16 cellular contexts compared by ENCODE assay signal in the genomic region with DNA sequence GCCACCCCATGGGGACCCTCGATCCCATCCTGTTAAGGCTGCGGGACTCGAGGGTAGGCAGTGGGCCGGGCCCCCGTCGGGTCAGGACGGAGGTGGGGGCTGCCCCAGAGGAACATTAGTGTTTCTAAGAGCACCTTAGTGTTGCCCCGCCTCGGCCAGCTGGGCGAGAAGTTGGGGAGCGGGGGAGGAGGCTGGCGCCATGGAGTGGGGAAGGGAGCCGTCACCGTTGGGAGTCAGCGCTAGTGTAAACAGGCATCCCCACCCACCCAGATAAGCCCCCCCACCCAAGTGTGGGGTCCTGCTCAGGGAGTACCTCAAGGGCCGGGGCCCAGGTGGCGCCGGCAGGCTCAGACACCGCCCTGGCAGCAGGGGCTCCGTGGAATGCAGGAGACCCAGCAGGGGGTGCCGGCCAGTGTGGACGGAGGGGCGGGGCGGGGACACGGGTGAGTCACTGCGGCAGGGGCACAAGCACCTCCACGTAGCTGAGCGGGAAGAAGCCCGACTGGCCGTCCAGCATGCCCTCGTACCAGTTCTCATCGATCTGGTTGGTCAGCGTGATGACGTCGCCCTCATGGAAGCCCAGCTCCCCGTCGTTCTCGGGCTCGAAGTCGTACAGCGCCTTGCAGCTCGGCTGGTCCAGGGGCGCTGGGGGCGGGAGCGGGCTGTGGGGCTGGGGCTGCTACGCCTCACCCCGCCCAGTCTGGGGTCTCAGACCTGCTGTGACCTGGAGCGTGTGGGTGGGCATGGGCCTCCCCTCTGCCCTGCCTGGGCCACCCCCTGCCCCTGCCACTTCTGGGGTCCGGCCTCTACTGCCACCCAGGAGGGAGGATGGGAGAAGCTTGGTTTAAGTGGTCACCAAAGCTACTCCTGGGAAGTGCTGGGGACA. TPM values are rescaled to one million over a fixed set of nuclear protein-coding genes. Genes with fewer than 3 reads are reported as not detected.
DNase-seq lines count a peak whose midpoint lies in the region; ATAC-seq, FAIRE-seq and TF ChIP-seq lines count a peak whose summit lies in the region.
"Had no signal": no experiment of that assay in that cellular context is flagged by ENCODE, and none has a peak within 500 bp of the region (broad histone marks: within the 10 kb centered on the region; RNA-seq: fewer than 3 reads in every experiment).

No MANE protein-coding gene starts in this region.

- H2AK5ac ChIP-seq in trophoblast cell (ENCODE audit: low read length): no peak overlapping the region

- no peak overlapping the region for H2BK120ac ChIP-seq in trophoblast cell (ENCODE audit: insufficient read depth, low read length, poor library complexity)

- CTCF ChIA-PET in Panc1 (lab: Charles Lee): no interaction called here

- H3K4me3 ChIP-seq in Panc1 (ENCODE audit: low read depth in 2 of 2, low read length in 2 of 2) (no peak overlapping the region), fibroblast of lung (replicated peaks in 1 of 4; ENCODE audit: control extremely low read depth in 1 of 4, insufficient read depth in 1 of 4, low read depth in 3 of 4, low read length in 4 of 4) (no peak overlapping the region), trophoblast cell (ENCODE audit: low read depth, low read length) (no peak overlapping the region)

- no CpG with 5 or more reads among the region's 49 CpGs for WGBS in trophoblast cell (ENCODE audit: extremely low coverage, insufficient coverage, insufficient read length)

- H2BK5ac ChIP-seq in trophoblast cell (ENCODE audit: low read depth, low read length, poor library complexity): no peak overlapping the region

- peak overlapping the region; percentile 61; the same call in 1 of the 2 replicates for H3K27ac ChIP-seq in Panc1 (ENCODE audit: low read length)
- no peak overlapping the region for H3K27ac ChIP-seq in fibroblast of lung (ENCODE audit: insufficient read depth, low read length)
- no peak overlapping the region for H3K27ac ChIP-seq in trophoblast cell (ENCODE audit: low read depth, low read length)

- H3K4ac ChIP-seq in trophoblast cell (ENCODE audit: low read depth, low read length): no peak overlapping the region

- H3K27me3 ChIP-seq in Panc1 (ENCODE audit: control insufficient read depth, insufficient read depth, low read length) (no peaks in the 10 kb centered on the region), fibroblast of lung (ENCODE audit: control insufficient read depth, insufficient read depth, low read length) (no peaks in the 10 kb centered on the region), trophoblast cell (ENCODE audit: insufficient read depth, low read length) (no peaks in the 10 kb centered on the region)

- DNase-seq in GM12892 (ENCODE audit: insufficient read length) (no peak), Panc1 (ENCODE audit: low read depth, low spot score) (no peak), fibroblast of lung (ENCODE audit: low read depth in 2 of 2) (peak; percentile 27 to 37), trophoblast cell (peak in 1 of 2 donors; percentile 39), midbrain (lab: John Stamatoyannopoulos, UW) (no peak), pons (ENCODE audit: low spot score) (no peak), NCI-H2227 treated with DMSO at 0.1 percent for 48 hours (lab: John Stamatoyannopoulos, UW) (no peak), anterior cingulate cortex (lab: John Stamatoyannopoulos, UW) (no peak)
- DNase-seq: activated CD8-positive, alpha-beta T cell treated with anti-CD3 and anti-CD28 coated beads for 36 hours; KG1; NCI-H1092 treated with DMSO at 0.1 percent for 48 hours; NCI-H524 treated with DMSO at 0.1 percent for 48 hours; stimulated activated CD4-positive, alpha-beta T cell treated with anti-CD3 and anti-CD28 coated beads, Interleukin-4, amount 100 ng/mL, for 1 hour had no signal

- TF ChIP-seq POLR2A in GM12892 (IDR thresholded peaks at IDR 0.05; ENCODE audit: low read depth, low read length): peak; percentile 2; the same call in 1 of the 2 replicates

- H2AFZ ChIP-seq in fibroblast of lung (ENCODE audit: low read length): no peak overlapping the region
- H2AFZ ChIP-seq in trophoblast cell (ENCODE audit: insufficient read depth, low read length, poor library complexity): no peak overlapping the region

- in situ Hi-C loops in Panc1 (cut with HindIII; ENCODE audit: low pct_unique_long_range_greater_than_20kb, low sequenced_read_pairs): no loop called here

- no peak overlapping the region for H3K9ac ChIP-seq in fibroblast of lung (ENCODE audit: insufficient read depth, low read length)
- H3K9ac ChIP-seq in trophoblast cell (ENCODE audit: low read length): no peak overlapping the region

- H3K4me2 ChIP-seq in fibroblast of lung (ENCODE audit: extremely low read depth, insufficient read depth, low read length) (no peak overlapping the region), trophoblast cell (ENCODE audit: low read length) (no peak overlapping the region)

- H3K14ac ChIP-seq in trophoblast cell (ENCODE audit: low read length): no peak overlapping the region

- FAIRE-seq in GM12892 (lab: Jason Lieb, UNC): no peak

- peak; percentile 52 for ATAC-seq in Panc1
- ATAC-seq: activated CD8-positive, alpha-beta T cell treated with anti-CD3 and anti-CD28 coated beads for 36 hours; natural killer cell treated with Interleukin-12 subunit alpha and Interleukin-12 subunit beta and Interleukin-15 and Interleukin-18, amount 100 ng/mL, for 72 hours; sciatic nerve had no signal

- H4K12ac ChIP-seq in trophoblast cell (ENCODE audit: low read depth, low read length): peak overlapping the region; percentile 2

- BruUV-seq in Panc1 (replicated peaks; lab: Mats Ljungman, UMichigan): no TSS peak

- H4K91ac ChIP-seq in trophoblast cell (ENCODE audit: low read depth, low read length): no peak overlapping the region

- intact Hi-C loops in Panc1 (cut with micrococcal nuclease; ENCODE audit: unreplicated experiment): no loop called here

- H4K8ac ChIP-seq in trophoblast cell (ENCODE audit: low read depth, low read length): no peak overlapping the region

- no peak overlapping the region for H2BK12ac ChIP-seq in trophoblast cell (ENCODE audit: low read length)

- H3K79me2 ChIP-seq in fibroblast of lung (ENCODE audit: control insufficient read depth, insufficient read depth, low read length): peaks cover 2% of the 10 kb centered on the region
- no peaks in the 10 kb centered on the region for H3K79me2 ChIP-seq in trophoblast cell (ENCODE audit: control insufficient read depth, insufficient read depth, low read length, poor library complexity)

- no peaks in the 10 kb centered on the region for H3K79me1 ChIP-seq in trophoblast cell (ENCODE audit: low read length)

- peaks cover 26% of the 10 kb centered on the region for H3K4me1 ChIP-seq in Panc1 (ENCODE audit: control insufficient read depth, insufficient read depth, low read length)
- no peaks in the 10 kb centered on the region for H3K4me1 ChIP-seq in fibroblast of lung (ENCODE audit: control insufficient read depth, extremely low read depth, insufficient read depth, low read length)
- peaks cover 0 to 3% of the 10 kb centered on the region in 2 experiments for H3K4me1 ChIP-seq in trophoblast cell (ENCODE audit: control insufficient read depth in 1 of 2, insufficient read depth in 2 of 2, low read length in 2 of 2)

- H3K9me3 ChIP-seq in Panc1 (ENCODE audit: control insufficient read depth, insufficient read depth, low read depth, low read length): no peaks in the 10 kb centered on the region
- no peaks in the 10 kb centered on the region for H3K9me3 ChIP-seq in fibroblast of lung (ENCODE audit: control insufficient read depth, insufficient read depth, low read depth, low read length)
- H3K9me3 ChIP-seq in trophoblast cell (ENCODE audit: insufficient read depth, low read depth, low read length): no peaks in the 10 kb centered on the region

- H3K23ac ChIP-seq in trophoblast cell (ENCODE audit: low read length): no peak overlapping the region

- H3K18ac ChIP-seq in trophoblast cell (ENCODE audit: low read length): no peak overlapping the region

- no peaks in the 10 kb centered on the region for H4K20me1 ChIP-seq in fibroblast of lung (ENCODE audit: control insufficient read depth, extremely low read depth, insufficient read depth, low read length)

- TF ChIP-seq CTCF in Panc1 (IDR thresholded peaks at IDR 0.05) (no peak), fibroblast of lung (conservative IDR thresholded peaks at IDR 0.05 in 1 of 2, IDR thresholded peaks at IDR 0.05 in 1 of 2; ENCODE audit: low read depth in 1 of 2, low read length in 2 of 2) (no peak)

- POLR2A ChIA-PET in Panc1 (lab: Charles Lee): interaction anchor here (0.7 kb wide), 1 partner anchor 57 kb away, joined by 5 read pairs; no protein-coding TSS in a partner anchor

- H3K36me3 ChIP-seq in Panc1 (ENCODE audit: control insufficient read depth, insufficient read depth, low read length) (no peaks in the 10 kb centered on the region), fibroblast of lung (ENCODE audit: control insufficient read depth, insufficient read depth, low read length) (peaks cover 58% of the 10 kb centered on the region), trophoblast cell (ENCODE audit: control insufficient read depth in 1 of 2, insufficient read depth in 2 of 2, low read length in 2 of 2) (peaks cover 81 to 83% of the 10 kb centered on the region in 2 experiments)

RNA-seq across cellular contexts. Expression of a gene that starts 18.0 kb away (rescaled TPM):
- 14.4 TPM for polyA plus RNA-seq in GM12892 (2012; ENCODE audit: missing spikeins)
- total RNA-seq in Panc1 (2021; ENCODE audit: unreplicated experiment): 22.9 TPM
- polyA plus RNA-seq in Panc1 (2012; ENCODE audit: insufficient read length): 44.9 TPM
- total RNA-seq in fibroblast of lung: 6.4 and 7.1 TPM in 2 replicates
- 2.7 and 3.8 TPM in 2 replicates for polyA plus RNA-seq in fibroblast of lung
- polyA plus RNA-seq in fibroblast of lung (2012): 10.1 and 17.1 TPM in 2 replicates
- polyA minus RNA-seq in fibroblast of lung (ENCODE audit: low replicate concordance): 12.2 and 19.9 TPM in 2 replicates
- polyA plus RNA-seq in trophoblast cell (2013): 13.8 and 15.3 TPM in 2 replicates

RNA-seq across cellular contexts. Expression of a gene that starts 22.8 kb away (rescaled TPM):
- 9.8 TPM for polyA plus RNA-seq in GM12892 (2012; ENCODE audit: missing spikeins)
- total RNA-seq in Panc1 (2021; ENCODE audit: unreplicated experiment) (10.0 TPM), fibroblast of lung (4.4 and 4.8 TPM in 2 replicates)
- polyA plus RNA-seq in Panc1 (2012; ENCODE audit: insufficient read length): 21.6 TPM
- polyA plus RNA-seq in fibroblast of lung: 1.7 and 2.2 TPM in 2 replicates
- polyA plus RNA-seq in fibroblast of lung (2012): 2.1 and 3.3 TPM in 2 replicates
- polyA minus RNA-seq in fibroblast of lung (ENCODE audit: low replicate concordance): 5.4 and 9.2 TPM in 2 replicates
- polyA plus RNA-seq in trophoblast cell (2013): 41.8 and 46.1 TPM in 2 replicates

RNA-seq across cellular contexts. Expression of a gene that starts 39.0 kb away (rescaled TPM):
- polyA plus RNA-seq in GM12892 (2012; ENCODE audit: missing spikeins): 20.0 TPM
- 57.1 TPM for total RNA-seq in Panc1 (2021; ENCODE audit: unreplicated experiment)
- 72.4 TPM for polyA plus RNA-seq in Panc1 (2012; ENCODE audit: insufficient read length)
- total RNA-seq in fibroblast of lung: 20.3 and 23.9 TPM in 2 replicates
- 44.9 and 58.7 TPM in 2 replicates for polyA plus RNA-seq in fibroblast of lung
- 92.8 and 124 TPM in 2 replicates for polyA plus RNA-seq in fibroblast of lung (2012)
- 77.1 and 80.1 TPM in 2 replicates for polyA minus RNA-seq in fibroblast of lung (ENCODE audit: low replicate concordance)
- polyA plus RNA-seq in trophoblast cell (2013): 134 and 142 TPM in 2 replicates

RNA-seq across cellular contexts. Expression of a gene that starts 41.0 kb away (rescaled TPM):
- polyA plus RNA-seq in GM12892 (2012; ENCODE audit: missing spikeins): 26.9 TPM
- 45.4 TPM for total RNA-seq in Panc1 (2021; ENCODE audit: unreplicated experiment)
- 23.8 TPM for polyA plus RNA-seq in Panc1 (2012; ENCODE audit: insufficient read length)
- total RNA-seq in fibroblast of lung: 3.9 and 5.9 TPM in 2 replicates
- 5.9 and 15.4 TPM in 2 replicates for polyA plus RNA-seq in fibroblast of lung
- polyA plus RNA-seq in fibroblast of lung (2012): 7.6 and 23.4 TPM in 2 replicates
- 15.6 and 24.9 TPM in 2 replicates for polyA minus RNA-seq in fibroblast of lung (ENCODE audit: low replicate concordance)
- 27.6 and 28.9 TPM in 2 replicates for polyA plus RNA-seq in trophoblast cell (2013)

RNA-seq across cellular contexts. Expression of a gene that starts 57.0 kb away (rescaled TPM):
- 1.2 TPM for polyA plus RNA-seq in GM12892 (2012; ENCODE audit: missing spikeins)
- 12.1 TPM for total RNA-seq in Panc1 (2021; ENCODE audit: unreplicated experiment)
- 31.9 TPM for polyA plus RNA-seq in Panc1 (2012; ENCODE audit: insufficient read length)
- total RNA-seq in fibroblast of lung: 8.7 and 10.1 TPM in 2 replicates
- 4.6 and 7.1 TPM in 2 replicates for polyA plus RNA-seq in fibroblast of lung
- polyA plus RNA-seq in fibroblast of lung (2012): 6.1 and 10.1 TPM in 2 replicates
- 8.3 and 13.4 TPM in 2 replicates for polyA minus RNA-seq in fibroblast of lung (ENCODE audit: low replicate concordance)
- 8.7 TPM in 2 replicates for polyA plus RNA-seq in trophoblast cell (2013)
- total RNA-seq: ureter had no signal

Comparison
In these comparisons a context has a peak if more than half of its experiments do, and no peak if none do; other contexts are left out.
1. DNase-seq: peak in fibroblast of lung (2 of 2); none in GM12892 (single experiment), Panc1 (single experiment), midbrain (single experiment), pons (single experiment), NCI-H2227 treated with DMSO at 0.1 percent for 48 hours (single experiment) and anterior cingulate cortex (0 of 58).